Comparison of ENCODE assay signal across 1 cellular context in the genomic region with DNA sequence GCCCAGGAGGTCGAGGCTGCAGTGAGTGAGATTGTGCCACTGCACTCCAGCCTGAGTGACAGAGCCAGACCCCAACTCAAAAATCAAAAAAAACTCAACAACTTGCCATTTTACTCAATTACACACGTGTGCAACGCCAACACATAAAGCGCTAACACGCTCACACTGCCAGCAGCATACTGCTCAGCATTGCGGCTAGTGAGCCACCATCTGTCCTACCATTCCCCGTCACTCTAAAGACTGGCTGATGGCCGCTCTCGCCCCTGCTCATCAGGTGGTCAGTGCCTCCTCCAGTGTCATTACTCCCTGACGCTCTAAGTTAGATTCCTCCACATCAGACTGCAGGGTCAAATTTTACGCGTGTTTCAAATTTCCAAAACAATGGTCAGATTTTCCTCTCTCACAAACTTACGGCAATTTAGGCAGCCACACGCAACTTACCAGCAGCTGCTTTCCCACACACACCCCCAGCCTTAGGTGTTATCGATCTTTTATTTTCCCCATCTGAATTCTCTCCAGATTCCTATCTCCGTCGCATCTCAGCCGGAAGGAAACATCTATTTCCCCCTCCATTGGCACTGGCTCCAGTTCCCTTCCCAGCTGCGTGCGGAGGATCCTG.
TF ChIP-seq lines count a peak whose summit lies in the region.

No MANE protein-coding gene starts in this region.

TF ChIP-seq in GM12878, 131 proteins besides CTCF, POLR2A, EP300 and RAD21:
- TF ChIP-seq BCL3 (IDR thresholded peaks at IDR 0.05; ENCODE audit: borderline replicate concordance, insufficient read depth, low read depth, low read length, poor library complexity, severe bottlenecking) (peak; percentile 84), RELA (IDR thresholded peaks at IDR 0.05; ENCODE audit: borderline replicate concordance, partially characterized antibody) (no peak)
- TF ChIP-seq, protein P1, sequence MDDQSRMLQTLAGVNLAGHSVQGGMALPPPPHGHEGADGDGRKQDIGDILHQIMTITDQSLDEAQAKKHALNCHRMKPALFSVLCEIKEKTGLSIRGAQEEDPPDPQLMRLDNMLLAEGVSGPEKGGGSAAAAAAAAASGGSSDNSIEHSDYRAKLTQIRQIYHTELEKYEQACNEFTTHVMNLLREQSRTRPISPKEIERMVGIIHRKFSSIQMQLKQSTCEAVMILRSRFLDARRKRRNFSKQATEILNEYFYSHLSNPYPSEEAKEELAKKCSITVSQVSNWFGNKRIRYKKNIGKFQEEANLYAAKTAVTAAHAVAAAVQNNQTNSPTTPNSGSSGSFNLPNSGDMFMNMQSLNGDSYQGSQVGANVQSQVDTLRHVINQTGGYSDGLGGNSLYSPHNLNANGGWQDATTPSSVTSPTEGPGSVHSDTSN (IDR thresholded peaks at IDR 0.05; ENCODE audit: insufficient replicate concordance, low read depth, low read length): peak; percentile 40
TF ChIP-seq in GM12878: peak in this region for 2.
